In the genomic region with DNA sequence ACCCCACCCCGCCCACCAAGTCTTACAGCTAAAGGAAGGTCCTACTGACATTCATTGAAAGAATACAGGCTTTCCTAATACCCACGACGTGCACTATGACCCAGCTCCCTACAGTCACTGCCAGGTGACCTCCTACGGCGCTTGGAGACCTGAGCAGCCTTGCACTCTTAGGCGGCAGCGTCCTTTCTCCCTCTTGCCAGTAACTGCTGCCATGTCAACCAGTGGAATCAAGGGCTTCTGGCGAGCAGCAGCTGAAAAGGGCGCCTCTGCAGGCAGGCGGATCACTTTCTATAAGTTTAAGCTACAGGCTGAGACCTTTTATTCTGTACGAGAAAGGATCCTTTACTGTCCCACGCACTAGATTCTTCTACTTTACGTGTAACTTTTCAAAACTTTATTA, we compare ENCODE assay signal across 8 cellular contexts. TPM values are rescaled to one million over a fixed set of nuclear protein-coding genes. Genes with fewer than 3 reads are reported as not detected.
DNase-seq lines count a peak whose midpoint lies in the region; ATAC-seq and TF ChIP-seq lines count a peak whose summit lies in the region.

No MANE protein-coding gene starts in this region.

- peak overlapping the region; percentile 61; the same call in 1 of the 2 replicates for H2AFZ ChIP-seq in KMS-11 (ENCODE audit: low read depth)

- peak overlapping the region; percentile 87 for H3K4me3 Mint-ChIP-seq in activated T-helper 17 cell treated with anti-CD3 and anti-CD28 coated beads, Interleukin-2, amount 50 U/mL, for 72 hours

- TF ChIP-seq CTCF in KMS-11 (conservative IDR thresholded peaks at IDR 0.05; ENCODE audit: low read depth, low read length) (peak; percentile 31), left ventricle myocardium inferior (IDR thresholded peaks at IDR 0.05; ENCODE audit: borderline replicate concordance) (peak; percentile 45)

- H3K36me3 ChIP-seq in KMS-11 (ENCODE audit: insufficient read depth) (no peaks in the 10 kb centered on the region), left ventricle myocardium inferior (no peaks in the 10 kb centered on the region)

- H3K27me3 Mint-ChIP-seq in activated T-helper 17 cell treated with anti-CD3 and anti-CD28 coated beads, Interleukin-2, amount 50 U/mL, for 72 hours: peaks cover 7% of the 10 kb centered on the region

- H3K4me2 ChIP-seq in KMS-11: peak overlapping the region; percentile 87

- H3K9ac ChIP-seq in KMS-11: peak overlapping the region; percentile 65; the same call in 1 of the 2 replicates

- peaks cover 8% of the 10 kb centered on the region; the same call in 1 of the 2 replicates for H3K79me2 ChIP-seq in KMS-11 (ENCODE audit: insufficient read depth, low read depth)

- H3K4me1 ChIP-seq in KMS-11 (ENCODE audit: low read depth, poor library complexity, severe bottlenecking): peaks cover 17% of the 10 kb centered on the region
- peaks cover 72% of the 10 kb centered on the region for H3K4me1 ChIP-seq in left ventricle myocardium inferior

- no peak overlapping the region for H3K27ac Mint-ChIP-seq in activated T-helper 17 cell treated with anti-CD3 and anti-CD28 coated beads, Interleukin-2, amount 50 U/mL, for 72 hours

- no peaks in the 10 kb centered on the region for H3K9me3 ChIP-seq in left ventricle myocardium inferior (replicated peaks)

- H3K27ac ChIP-seq in KMS-11 (no peak overlapping the region), left ventricle myocardium inferior (replicated peaks) (peak overlapping the region; percentile 89)

- no peaks in the 10 kb centered on the region for H4K20me1 ChIP-seq in KMS-11 (ENCODE audit: insufficient read depth)

- DNase-seq in Daoy (ENCODE audit: low read depth): peak; percentile 33
- DNase-seq in left ventricle myocardium inferior: peak; percentile 27
- peak; percentile 50 for DNase-seq in retina
- DNase-seq in NCI-H2227 treated with DMSO at 0.1 percent for 48 hours (lab: John Stamatoyannopoulos, UW): no peak
- no peak for DNase-seq in activated gamma-delta T cell (lab: John Stamatoyannopoulos, UW)

- intact Hi-C loops in left ventricle myocardium inferior (cut with micrococcal nuclease): loop anchor here (5.0 to 10.0 kb wide), 2 partner anchors 59 to 217 kb away; no protein-coding TSS in a partner anchor

- peaks cover 11% of the 10 kb centered on the region for H3K4me1 Mint-ChIP-seq in activated T-helper 17 cell treated with anti-CD3 and anti-CD28 coated beads, Interleukin-2, amount 50 U/mL, for 72 hours

- no peaks in the 10 kb centered on the region for H3K9me3 Mint-ChIP-seq in activated T-helper 17 cell treated with anti-CD3 and anti-CD28 coated beads, Interleukin-2, amount 50 U/mL, for 72 hours

- no peak for ATAC-seq in activated T-helper 17 cell treated with anti-CD3 and anti-CD28 coated beads, Interleukin-2, amount 50 U/mL, for 72 hours (replicated peaks)
- no peak for ATAC-seq in HG03378 (IDR thresholded peaks at IDR 0.05; ENCODE audit: unreplicated experiment)

- H3K27me3 ChIP-seq in KMS-11 (ENCODE audit: insufficient read depth, low read depth) (no peaks in the 10 kb centered on the region), left ventricle myocardium inferior (ENCODE audit: low read depth) (no peaks in the 10 kb centered on the region)

- no peaks in the 10 kb centered on the region for H3K36me3 Mint-ChIP-seq in activated T-helper 17 cell treated with anti-CD3 and anti-CD28 coated beads, Interleukin-2, amount 50 U/mL, for 72 hours (ENCODE audit: low read depth)

- H3K4me3 ChIP-seq in KMS-11 (IDR thresholded peaks at IDR 0.05; ENCODE audit: insufficient read depth, low read depth, low read length) (no peak overlapping the region), left ventricle myocardium inferior (peak overlapping the region; percentile 94)

RNA-seq across cellular contexts. Expression of a gene that starts 2.0 kb away (rescaled TPM):
- total RNA-seq in Daoy (2014; rRNA removed; shearing (Covaris generic)): 4.2 and 5.0 TPM in 2 replicates
- 1 to 10 TPM; 6.7 to 8.3 TPM for total RNA-seq in activated T-helper 17 cell treated with anti-CD3 and anti-CD28 coated beads, Interleukin-2, amount 50 U/mL, for 72 hours
- total RNA-seq in left ventricle myocardium inferior: 37.2 TPM

Comparison
In these comparisons a context has a peak if more than half of its experiments do, and no peak if none do; other contexts are left out.
1. DNase-seq: peak in Daoy (single experiment), left ventricle myocardium inferior (single experiment) and retina (single experiment); none in NCI-H2227 treated with DMSO at 0.1 percent for 48 hours (single experiment) and activated gamma-delta T cell (single experiment).